ENCODE assay signal across 7 cellular contexts in genomic region chr15:20755665-20756398, GRCh38.
DNase-seq lines count a peak whose midpoint lies in the region; ATAC-seq, FAIRE-seq and TF ChIP-seq lines count a peak whose summit lies in the region.
"Not testable (repeated sequence)": the region's sequence is repeated elsewhere in the genome, so short reads cannot be mapped to it uniquely, and the experiment has no call there.

No MANE protein-coding gene starts in this region.

- POLR2A ChIA-PET in activated CD4-positive, alpha-beta T cell treated with anti-CD3 and anti-CD28 coated beads for 36 hours (lab: Charles Lee): not testable (repeated sequence)

- CTCF ChIA-PET in activated CD4-positive, alpha-beta T cell treated with anti-CD3 and anti-CD28 coated beads for 36 hours (lab: Charles Lee): not testable (repeated sequence)

- H3K4me3 ChIP-seq in colonic mucosa, pancreas: not testable (repeated sequence)

- not testable (repeated sequence) for FAIRE-seq in pancreas (lab: Jason Lieb, UNC)

- H3K36me3 ChIP-seq in colonic mucosa, pancreas: not testable (repeated sequence)

- no CpG with 5 or more reads among the region's 65 CpGs for WGBS in pancreas, 2 donors

- not testable (repeated sequence) for H3K4me1 ChIP-seq in colonic mucosa, pancreas

- ATAC-seq in HG02798 (IDR thresholded peaks at IDR 0.05; ENCODE audit: poor library complexity, unreplicated experiment) (peak; percentile 57), left colon (peak; percentile 76), pancreas (peak; percentile 75 to 100 (median 78))
- peak; percentile 78 for ATAC-seq in activated CD4-positive, alpha-beta T cell treated with anti-CD3 and anti-CD28 coated beads for 36 hours

- not testable (repeated sequence) for H3K27me3 Mint-ChIP-seq in activated CD4-positive, alpha-beta T cell treated with anti-CD3 and anti-CD28 coated beads for 36 hours; activated T-cell treated with anti-CD3 and anti-CD28 coated beads, Interleukin-2, amount 50 U/mL, for 24 hours

- not testable (repeated sequence) for H3K36me3 Mint-ChIP-seq in activated CD4-positive, alpha-beta T cell treated with anti-CD3 and anti-CD28 coated beads for 36 hours (ENCODE audit: low read depth); activated T-cell treated with anti-CD3 and anti-CD28 coated beads, Interleukin-2, amount 50 U/mL, for 24 hours (ENCODE audit: low read depth)

- intact Hi-C loops in activated CD4-positive, alpha-beta T cell treated with anti-CD3 and anti-CD28 coated beads for 36 hours (cut with DNase I, micrococcal nuclease); colonic mucosa (cut with DNase I); left colon (cut with DNase I, micrococcal nuclease); pancreas (cut with DNase I): not testable (repeated sequence)

- TF ChIP-seq CTCF in colonic mucosa (IDR thresholded peaks at IDR 0.05); pancreas (IDR thresholded peaks at IDR 0.05): not testable (repeated sequence)

- not testable (repeated sequence) for H3K9ac ChIP-seq in colonic mucosa (ENCODE audit: low read depth in 2 of 2, low read length in 2 of 2)

- not testable (repeated sequence) for H3K27ac Mint-ChIP-seq in activated CD4-positive, alpha-beta T cell treated with anti-CD3 and anti-CD28 coated beads for 36 hours; activated T-cell treated with anti-CD3 and anti-CD28 coated beads, Interleukin-2, amount 50 U/mL, for 24 hours

- peak overlapping the region; percentile 41 for H3K4me3 Mint-ChIP-seq in activated CD4-positive, alpha-beta T cell treated with anti-CD3 and anti-CD28 coated beads for 36 hours
- H3K4me3 Mint-ChIP-seq in activated T-cell treated with anti-CD3 and anti-CD28 coated beads, Interleukin-2, amount 50 U/mL, for 24 hours: not testable (repeated sequence)

- H3K4me1 Mint-ChIP-seq in activated CD4-positive, alpha-beta T cell treated with anti-CD3 and anti-CD28 coated beads for 36 hours; activated T-cell treated with anti-CD3 and anti-CD28 coated beads, Interleukin-2, amount 50 U/mL, for 24 hours (ENCODE audit: low read depth): not testable (repeated sequence)

- H3K9me3 ChIP-seq in colonic mucosa, pancreas: not testable (repeated sequence)

- H3K9me3 Mint-ChIP-seq in activated CD4-positive, alpha-beta T cell treated with anti-CD3 and anti-CD28 coated beads for 36 hours (ENCODE audit: low read depth); activated T-cell treated with anti-CD3 and anti-CD28 coated beads, Interleukin-2, amount 50 U/mL, for 24 hours: not testable (repeated sequence)

- not testable (repeated sequence) for H3K27ac ChIP-seq in colonic mucosa, pancreas

- H3K27me3 ChIP-seq in colonic mucosa, pancreas: not testable (repeated sequence)

- DNase-seq in activated CD4-positive, alpha-beta T cell treated with anti-CD3 and anti-CD28 coated beads for 36 hours: peak; percentile 64
- DNase-seq in activated T-cell treated with anti-CD3 and anti-CD28 coated beads, Interleukin-2, amount 50 U/mL, for 24 hours: peak; percentile 31
- DNase-seq in colonic mucosa (peak; percentile 56), pancreas (peak in 2 of 6 donors; percentile 54 to 65)
- not testable (repeated sequence) for DNase-seq in left colon
- DNase-seq in stimulated activated CD8-positive, alpha-beta memory T cell treated with anti-CD3 and anti-CD28 coated beads, Interleukin-12 subunit alpha, Interleukin-12 subunit beta, amount 100 ng/mL, for 24 hours (ENCODE audit: extremely low read depth): peak; percentile 26
